Comparison of ENCODE assay signal across 7 cellular contexts in genomic region chr20:2652724-2653510, GRCh38. TPM values are rescaled to one million over a fixed set of nuclear protein-coding genes. Genes with fewer than 3 reads are reported as not detected.
A peak's percentile ranks its signal among the peaks of the same experiment; 100 is the strongest.
DNase-seq lines count a peak whose midpoint lies in the region; ATAC-seq, FAIRE-seq and TF ChIP-seq lines count a peak whose summit lies in the region.

No MANE protein-coding gene starts in this region.

- DNase-seq in GM12891 (ENCODE audit: insufficient read length, low spot score) = peak; percentile 46
- DNase-seq in Jurkat, Clone E6-1 (ENCODE audit: low read depth, low spot score) = peak; percentile 41
- DNase-seq in activated CD8-positive, alpha-beta T cell treated with anti-CD3 and anti-CD28 coated beads for 36 hours = peak; percentile 52
- DNase-seq in NCI-H2107 treated with DMSO at 0.1 percent for 48 hours (lab: John Stamatoyannopoulos, UW; ENCODE audit: unreplicated experiment) = no peak

- no peaks in the 10 kb centered on the region for H3K27me3 ChIP-seq in gastroesophageal sphincter
- no peaks in the 10 kb centered on the region for H3K27me3 ChIP-seq in neutrophil

- no peaks in the 10 kb centered on the region for H3K27me3 Mint-ChIP-seq in activated CD8-positive, alpha-beta T cell treated with anti-CD3 and anti-CD28 coated beads for 36 hours

- peaks cover 52% of the 10 kb centered on the region for H3K36me3 Mint-ChIP-seq in activated CD8-positive, alpha-beta T cell treated with anti-CD3 and anti-CD28 coated beads for 36 hours (ENCODE audit: low read depth)

- 0% methylated on average over 4 of the region's 56 CpGs; no CpG with 5 or more reads in 1 of the 2 donors for WGBS in gastroesophageal sphincter (ENCODE audit: low coverage in 1 of 2), 2 donors

- H3K36me3 ChIP-seq in gastroesophageal sphincter (peaks cover 0 to 44% of the 10 kb centered on the region in 2 donors), neutrophil (peaks cover 25% of the 10 kb centered on the region)

- H3K9me3 Mint-ChIP-seq in activated CD8-positive, alpha-beta T cell treated with anti-CD3 and anti-CD28 coated beads for 36 hours = no peaks in the 10 kb centered on the region

- no peak for TF ChIP-seq POLR2A in GM12891 (IDR thresholded peaks at IDR 0.05; ENCODE audit: low read depth, low read length)
- TF ChIP-seq POLR2A in gastroesophageal sphincter (IDR thresholded peaks at IDR 0.05) = no peak

- H3K4me1 Mint-ChIP-seq in activated CD8-positive, alpha-beta T cell treated with anti-CD3 and anti-CD28 coated beads for 36 hours (ENCODE audit: low read depth) = peaks cover 41% of the 10 kb centered on the region

- ATAC-seq in GM21717 (IDR thresholded peaks at IDR 0.05; ENCODE audit: unreplicated experiment) (peak; percentile 34), gastroesophageal sphincter (peak; percentile 55)
- ATAC-seq in activated CD8-positive, alpha-beta T cell treated with anti-CD3 and anti-CD28 coated beads for 36 hours = peak; percentile 40

- H3K27ac Mint-ChIP-seq in activated CD8-positive, alpha-beta T cell treated with anti-CD3 and anti-CD28 coated beads for 36 hours = peak overlapping the region; percentile 90

- peak; percentile 76 for FAIRE-seq in GM12891 (lab: Jason Lieb, UNC)

- no peak for TF ChIP-seq CTCF in activated CD8-positive, alpha-beta T cell treated with anti-CD3 and anti-CD28 coated beads for 36 hours (IDR thresholded peaks at IDR 0.05)
- no peak for TF ChIP-seq CTCF in gastroesophageal sphincter (IDR thresholded peaks at IDR 0.05)
- no peak for TF ChIP-seq CTCF in neutrophil (IDR thresholded peaks at IDR 0.05)

- H3K4me3 Mint-ChIP-seq in activated CD8-positive, alpha-beta T cell treated with anti-CD3 and anti-CD28 coated beads for 36 hours = peak overlapping the region; percentile 89

- no peak for TF ChIP-seq EP300 in gastroesophageal sphincter (IDR thresholded peaks at IDR 0.05)

- peaks cover 0 to 35% (median 18%) of the 10 kb centered on the region in 3 donors for H3K4me1 ChIP-seq in gastroesophageal sphincter
- peaks cover 14 to 23% of the 10 kb centered on the region in 2 experiments for H3K4me1 ChIP-seq in neutrophil (ENCODE audit: control insufficient read depth in 1 of 2, insufficient read depth in 1 of 2, low read depth in 1 of 2, low read length in 1 of 2)

- CTCF ChIA-PET in activated CD8-positive, alpha-beta T cell treated with anti-CD3 and anti-CD28 coated beads for 36 hours (lab: Charles Lee) = interaction anchor here (9.3 kb wide), 1 partner anchor 131 kb away, joined by 103 read pairs; no protein-coding TSS in a partner anchor

- no peaks in the 10 kb centered on the region for H3K9me3 ChIP-seq in gastroesophageal sphincter
- H3K9me3 ChIP-seq in neutrophil = no peaks in the 10 kb centered on the region

- H3K27ac ChIP-seq in gastroesophageal sphincter (peak overlapping the region; percentile 7 to 95 (median 86)), neutrophil (peak overlapping the region; percentile 78)

- POLR2A ChIA-PET in activated CD8-positive, alpha-beta T cell treated with anti-CD3 and anti-CD28 coated beads for 36 hours (lab: Charles Lee) = interaction anchor here (0.7 to 9.2 kb wide), 26 partner anchors 9 to 977 kb away, joined by 3 to 156 read pairs (median 4); partner anchors contain the start of genes IDH3B, PCED1A, SNRPB and VPS16

- intact Hi-C loops in activated CD8-positive, alpha-beta T cell treated with anti-CD3 and anti-CD28 coated beads for 36 hours (cut with micrococcal nuclease) = no loop called here

- H3K4me3 ChIP-seq in Jurkat, Clone E6-1 (ENCODE audit: low read length) = peak overlapping the region; percentile 100
- H3K4me3 ChIP-seq in gastroesophageal sphincter (peak overlapping the region; percentile 83 to 96), neutrophil (ENCODE audit: low read depth in 1 of 2, low read length in 1 of 2) (peak overlapping the region; percentile 89 to 100)

TF ChIP-seq in GM12891, 5 proteins besides CTCF, POLR2A, EP300 and RAD21:
- TF ChIP-seq SPI1 (IDR thresholded peaks at IDR 0.05; ENCODE audit: low read depth, low read length) = no peak
- TF ChIP-seq TAF1 (IDR thresholded peaks at IDR 0.05; ENCODE audit: low read depth, low read length) = no peak
- no peak for TF ChIP-seq PAX5 (IDR thresholded peaks at IDR 0.05; ENCODE audit: insufficient read depth, low read length, severe bottlenecking)
- TF ChIP-seq POU2F2 (IDR thresholded peaks at IDR 0.05; ENCODE audit: low read depth, low read length) = peak; percentile 4; the same call in 1 of the 2 replicates
- TF ChIP-seq POLR2AphosphoS5 (IDR thresholded peaks at IDR 0.05; ENCODE audit: low read depth, low read length) = no peak; the same call in 1 of the 2 replicates

RNA-seq across cellular contexts. Expression of gene NOP56, which starts 0.5 kb away (rescaled TPM):
- 297 TPM for polyA plus RNA-seq in GM12891 (2012; ENCODE audit: low read depth, missing spikeins)
- 749 TPM for polyA plus RNA-seq in Jurkat, Clone E6-1 (2012; ENCODE audit: insufficient read depth, insufficient read length)
- total RNA-seq in activated CD8-positive, alpha-beta T cell treated with anti-CD3 and anti-CD28 coated beads for 36 hours = 100 to 1,000 TPM; 587 to 596 TPM
- total RNA-seq in gastroesophageal sphincter = 100 to 1,000 TPM in 1 of 4 donors, 10 to 100 TPM in 3; 44.8 to 108 (median 54.6) TPM

RNA-seq across cellular contexts. Expression of gene IDH3B, which starts 11.1 kb away (rescaled TPM):
- 113 TPM for polyA plus RNA-seq in GM12891 (2012; ENCODE audit: low read depth, missing spikeins)
- 191 TPM for polyA plus RNA-seq in Jurkat, Clone E6-1 (2012; ENCODE audit: insufficient read depth, insufficient read length)
- total RNA-seq in activated CD8-positive, alpha-beta T cell treated with anti-CD3 and anti-CD28 coated beads for 36 hours = 100 to 1,000 TPM; 109 to 114 TPM
- 100 to 1,000 TPM; 103 to 158 (median 116) TPM for total RNA-seq in gastroesophageal sphincter

RNA-seq across cellular contexts. Expression of gene EBF4, which starts 39.7 kb away (rescaled TPM):
- not detected for polyA plus RNA-seq in GM12891 (2012; ENCODE audit: low read depth, missing spikeins)
- polyA plus RNA-seq in Jurkat, Clone E6-1 (2012; ENCODE audit: insufficient read depth, insufficient read length) = 2.7 TPM
- 1 to 10 TPM; 1.1 to 1.2 TPM for total RNA-seq in activated CD8-positive, alpha-beta T cell treated with anti-CD3 and anti-CD28 coated beads for 36 hours
- 10 to 100 TPM; 14.5 to 36.6 (median 19.6) TPM for total RNA-seq in gastroesophageal sphincter

Comparison
In these comparisons a context has a peak if more than half of its experiments do, and no peak if none do; other contexts are left out.
1. RNA of gene NOP56, which starts 0.5 kb away (total RNA-seq): 587 to 596 TPM in activated CD8-positive, alpha-beta T cell treated with anti-CD3 and anti-CD28 coated beads for 36 hours; 44.8 to 108 TPM in gastroesophageal sphincter; every median in the first group is over 4 times any median in the second.
2. RNA of gene EBF4, which starts 39.7 kb away (total RNA-seq): 14.5 to 36.6 TPM in gastroesophageal sphincter; 1.1 to 1.2 TPM in activated CD8-positive, alpha-beta T cell treated with anti-CD3 and anti-CD28 coated beads for 36 hours; every median in the first group is over 4 times any median in the second.
3. Peak in every context shown above with its lines, with median percentiles within 50 percentile points of each other: ATAC-seq and H3K4me3 ChIP-seq.